Comparison of ENCODE assay signal across 10 cellular contexts in the genomic region with DNA sequence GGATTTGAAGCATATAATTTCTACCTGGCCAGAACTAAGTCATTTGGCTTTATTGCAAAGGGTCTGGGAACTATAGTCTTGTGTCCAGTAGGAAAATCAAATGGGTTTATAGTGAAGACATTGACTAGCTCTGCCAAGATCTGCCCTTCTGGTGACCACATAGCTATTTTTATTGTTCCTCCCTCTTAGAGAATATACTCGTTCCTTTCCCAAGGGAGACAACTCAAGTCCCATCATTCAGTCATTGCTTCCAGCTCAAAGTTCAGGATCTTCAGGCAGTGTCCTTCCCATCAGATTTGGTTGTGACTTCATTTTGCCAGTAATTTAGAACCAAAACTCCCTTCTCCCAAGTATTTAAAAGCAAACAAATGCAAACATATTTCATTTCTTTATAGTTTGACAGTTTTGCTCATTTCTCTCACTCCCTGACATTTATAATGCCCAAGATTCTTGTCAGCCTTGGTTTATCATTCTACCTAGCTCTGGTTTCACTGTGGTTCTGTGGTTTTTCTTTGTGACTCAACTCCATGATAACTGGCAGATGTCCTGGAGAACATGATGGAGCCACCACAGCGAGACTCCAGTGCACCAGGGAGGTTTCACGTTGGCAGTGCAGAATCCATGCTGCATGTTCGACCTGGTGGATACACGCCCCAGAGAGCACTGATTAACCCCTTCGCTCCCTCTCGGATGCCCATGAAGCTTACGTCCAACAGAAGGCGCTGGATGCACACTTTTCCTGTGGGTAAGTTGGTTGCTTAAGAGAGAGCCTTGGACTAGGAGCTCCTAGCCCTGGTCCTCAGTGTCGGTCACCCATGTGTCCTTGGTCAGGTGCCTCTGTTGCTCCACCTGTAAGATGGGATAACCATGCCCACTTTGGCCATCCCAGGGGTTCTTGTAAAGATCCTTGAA.
A peak's percentile ranks its signal among the peaks of the same experiment; 100 is the strongest.
DNase-seq lines count a peak whose midpoint lies in the region; ATAC-seq lines count a peak whose summit lies in the region.
"Had no signal": no experiment of that assay in that cellular context is flagged by ENCODE, and none has a peak within 500 bp of the region (broad histone marks: within the 10 kb centered on the region; RNA-seq: fewer than 3 reads in every experiment).

No MANE protein-coding gene starts in this region.

- peak; percentile 21 for DNase-seq in AG08396 (ENCODE audit: low spot score)
- DNase-seq in GM23248: peak; percentile 67
- peak; percentile 51 to 55 for DNase-seq in activated T-cell treated with anti-CD3 and anti-CD28 coated beads, Interleukin-2, amount 50 U/mL, for 48 hours
- DNase-seq in glomerular visceral epithelial cell (ENCODE audit: extremely low spot score): peak; percentile 62
- no peak for DNase-seq in NCI-H524 (lab: John Stamatoyannopoulos, UW)
- DNase-seq in NCI-H1092 treated with DMSO at 0.1 percent for 48 hours (lab: John Stamatoyannopoulos, UW): no peak
- DNase-seq: activated CD4-positive, CD25-positive, alpha-beta regulatory T cell had no signal

- no peaks in the 10 kb centered on the region for H3K79me2 ChIP-seq in GM23248 (ENCODE audit: insufficient read depth)

- no peak overlapping the region for H3K4me2 ChIP-seq in GM23248 (ENCODE audit: unreplicated experiment)

- no peak overlapping the region for H3K4me3 ChIP-seq in GM23248

- no peaks in the 10 kb centered on the region for H3K9me3 ChIP-seq in GM23248 (ENCODE audit: low read depth)

- no peak for ATAC-seq in HG02938 (IDR thresholded peaks at IDR 0.05; ENCODE audit: unreplicated experiment)
- ATAC-seq in GM21723 (IDR thresholded peaks at IDR 0.05; ENCODE audit: unreplicated experiment): no peak
- ATAC-seq: Right ventricle myocardium inferior had no signal

- WGBS in GM23248 (ENCODE audit: low coverage in 1 of 2, low lambda C conversion rate in 2 of 2, missing lambda C conversion rate in 2 of 2), 2 experiments: 64 to 68% methylated on average over 10 of the region's 10 CpGs

- H3K4me1 ChIP-seq in GM23248 (ENCODE audit: insufficient read depth): peaks cover 9% of the 10 kb centered on the region

- H3F3A ChIP-seq in GM23248 (ENCODE audit: insufficient read depth): peaks cover 11% of the 10 kb centered on the region

- H3K27me3 ChIP-seq in GM23248 (replicated peaks; ENCODE audit: insufficient read depth): no peaks in the 10 kb centered on the region

- H2AFZ ChIP-seq in GM23248: no peak overlapping the region

- in situ Hi-C loops in GM23248 (cut with MboI): no loop called here

- H3K9ac ChIP-seq in GM23248: no peak overlapping the region

- H3K27ac ChIP-seq in GM23248: no peak overlapping the region

- no peaks in the 10 kb centered on the region; the same call in 1 of the 2 replicates for H4K20me1 ChIP-seq in GM23248 (ENCODE audit: insufficient read depth)

- H3K36me3 ChIP-seq in GM23248 (ENCODE audit: low read depth): peaks cover 24% of the 10 kb centered on the region; the same call in 1 of the 2 replicates

- no peaks in the 10 kb centered on the region for H3K9me2 ChIP-seq in GM23248 (ENCODE audit: insufficient read depth)

Comparison
In these comparisons a context has a peak if more than half of its experiments do, and no peak if none do; other contexts are left out.
1. DNase-seq: peak in AG08396 (single experiment), GM23248 (single experiment), activated T-cell treated with anti-CD3 and anti-CD28 coated beads, Interleukin-2, amount 50 U/mL, for 48 hours (2 of 2) and glomerular visceral epithelial cell (single experiment); none in NCI-H524 (0 of 2) and NCI-H1092 treated with DMSO at 0.1 percent for 48 hours (single experiment).